1 cellular context compared by ENCODE assay signal in genomic region chr21:35924714-35925301, GRCh38.
A peak's percentile ranks its signal among the peaks of the same experiment; 100 is the strongest.
TF ChIP-seq lines count a peak whose summit lies in the region.

No MANE protein-coding gene starts in this region.

TF ChIP-seq in K562, 482 proteins besides CTCF, POLR2A, EP300 and RAD21 (continued from another document):
- TF ChIP-seq PBX2 (CRISPR knock-in tag; IDR thresholded peaks at IDR 0.05; ENCODE audit: low read depth) = no peak
- TF ChIP-seq PBX2 (tag; conservative IDR thresholded peaks at IDR 0.05; ENCODE audit: low read depth) = peak; percentile 44; the same call in 1 of the 2 replicates
